Comparison of ENCODE assay signal across 1 cellular context in genomic region chr17:59762826-59763374, GRCh38.
TF ChIP-seq lines count a peak whose summit lies in the region.

No MANE protein-coding gene starts in this region.

TF ChIP-seq in SK-N-SH, 30 proteins besides CTCF, POLR2A, EP300 and RAD21 (continued from another document):
- TF ChIP-seq EZH2phosphoT487 (IDR thresholded peaks at IDR 0.05; ENCODE audit: borderline replicate concordance, low read depth) (no peak), MXI1 (IDR thresholded peaks at IDR 0.05; ENCODE audit: low read depth, low read length) (no peak), REST (IDR thresholded peaks at IDR 0.05; ENCODE audit: low read depth, low read length) (no peak), GABPA (IDR thresholded peaks at IDR 0.05; ENCODE audit: low read depth) (no peak), RXRA (IDR thresholded peaks at IDR 0.05; ENCODE audit: borderline replicate concordance, low read depth) (no peak)
